13 cellular contexts compared by ENCODE assay signal in genomic region chr9:127316586-127317383, GRCh38. TPM values are rescaled to one million over a fixed set of nuclear protein-coding genes. Genes with fewer than 3 reads are reported as not detected.
DNase-seq lines count a peak whose midpoint lies in the region; ATAC-seq and TF ChIP-seq lines count a peak whose summit lies in the region.
"Had no signal": no experiment of that assay in that cellular context is flagged by ENCODE, and none has a peak within 500 bp of the region (broad histone marks: within the 10 kb centered on the region; RNA-seq: fewer than 3 reads in every experiment).

No MANE protein-coding gene starts in this region.

- intact Hi-C loops in natural killer cell (cut with micrococcal nuclease), result no loop called here

- H3K9me3 ChIP-seq in OCI-LY3 (ENCODE audit: insufficient read depth, low read length), result peaks cover 16% of the 10 kb centered on the region
- H3K9me3 ChIP-seq: right atrium auricular region had no signal

- H3K4me3 Mint-ChIP-seq in natural killer cell treated with Interleukin-12 subunit alpha and Interleukin-12 subunit beta and Interleukin-15 and Interleukin-18, amount 100 ng/mL, for 72 hours, result peak overlapping the region; percentile 28
- H3K4me3 Mint-ChIP-seq in natural killer cell, result no peak overlapping the region

- H3K36me3 Mint-ChIP-seq in natural killer cell treated with Interleukin-12 subunit alpha and Interleukin-12 subunit beta and Interleukin-15 and Interleukin-18, amount 100 ng/mL, for 72 hours, result no peaks in the 10 kb centered on the region
- no peaks in the 10 kb centered on the region for H3K36me3 Mint-ChIP-seq in natural killer cell

- H3K4me1 Mint-ChIP-seq in natural killer cell treated with Interleukin-12 subunit alpha and Interleukin-12 subunit beta and Interleukin-15 and Interleukin-18, amount 100 ng/mL, for 72 hours (ENCODE audit: low read depth in 2 of 2), result peaks cover 4 to 20% of the 10 kb centered on the region in 2 donors
- H3K4me1 Mint-ChIP-seq in natural killer cell, result no peaks in the 10 kb centered on the region

- H3K36me3 ChIP-seq in OCI-LY3 (replicated peaks; ENCODE audit: low read depth, low read length), result peaks cover 38% of the 10 kb centered on the region
- H3K36me3 ChIP-seq: right atrium auricular region had no signal

- H3K9ac ChIP-seq in OCI-LY3 (ENCODE audit: low read length), result no peak overlapping the region

- no peaks in the 10 kb centered on the region for H3K9me3 Mint-ChIP-seq in natural killer cell treated with Interleukin-12 subunit alpha and Interleukin-12 subunit beta and Interleukin-15 and Interleukin-18, amount 100 ng/mL, for 72 hours
- no peaks in the 10 kb centered on the region for H3K9me3 Mint-ChIP-seq in natural killer cell

- H3K27ac Mint-ChIP-seq in natural killer cell treated with Interleukin-12 subunit alpha and Interleukin-12 subunit beta and Interleukin-15 and Interleukin-18, amount 100 ng/mL, for 72 hours, result peak overlapping the region; percentile 41 to 81
- H3K27ac Mint-ChIP-seq in natural killer cell, result no peak overlapping the region

- H2AFZ ChIP-seq in OCI-LY3 (ENCODE audit: low read depth, low read length), result no peak overlapping the region

- no peaks in the 10 kb centered on the region for H3K27me3 ChIP-seq in OCI-LY3 (ENCODE audit: low read depth, low read length)
- H3K27me3 ChIP-seq: right atrium auricular region had no signal

- H3K4me1 ChIP-seq in OCI-LY3 (ENCODE audit: low read length), result peaks cover 49% of the 10 kb centered on the region

- no peaks in the 10 kb centered on the region for H4K20me1 ChIP-seq in OCI-LY3 (ENCODE audit: insufficient read depth, low read length)

- H3K27me3 Mint-ChIP-seq in natural killer cell treated with Interleukin-12 subunit alpha and Interleukin-12 subunit beta and Interleukin-15 and Interleukin-18, amount 100 ng/mL, for 72 hours, result peaks cover 5 to 7% of the 10 kb centered on the region in 2 donors
- H3K27me3 Mint-ChIP-seq in natural killer cell (ENCODE audit: low read depth in 2 of 2), result peaks cover 5 to 15% of the 10 kb centered on the region in 2 donors

- no peaks in the 10 kb centered on the region for H3K79me2 ChIP-seq in OCI-LY3 (ENCODE audit: low read length)

- DNase-seq in natural killer cell treated with Interleukin-12 subunit alpha and Interleukin-12 subunit beta and Interleukin-15 and Interleukin-18, amount 100 ng/mL, for 72 hours (ENCODE audit: low spot score), result no peak
- DNase-seq in natural killer cell (no peak), fibroblast of mammary gland (ENCODE audit: low read depth) (peak; percentile 62), NCI-H82 (lab: John Stamatoyannopoulos, UW) (no peak), D341Med (ENCODE audit: low spot score) (no peak)
- DNase-seq in activated effector memory CD4-positive, alpha-beta T cell treated with anti-CD3 and anti-CD28 coated beads, Interleukin-2, amount 50 U/mL, for 16 hours, result no peak
- DNase-seq: central memory CD4-positive, alpha-beta T cell; GDM1; NCI-H1930; T-helper 9 cell had no signal

- no peak for TF ChIP-seq CTCF in natural killer cell (IDR thresholded peaks at IDR 0.05)
- no peak for TF ChIP-seq CTCF in OCI-LY3 (IDR thresholded peaks at IDR 0.05; ENCODE audit: low read depth, low read length)
- no peak for TF ChIP-seq CTCF in fibroblast of mammary gland (conservative IDR thresholded peaks at IDR 0.05; ENCODE audit: control insufficient read depth, insufficient read depth, low read depth, low read length)

- H3K4me3 ChIP-seq in OCI-LY3 (ENCODE audit: low read length), result peak overlapping the region; percentile 32; the same call in 1 of the 2 replicates
- no peak overlapping the region for H3K4me3 ChIP-seq in fibroblast of mammary gland (ENCODE audit: control insufficient read depth, low read depth, low read length)
- H3K4me3 ChIP-seq: right atrium auricular region had no signal

- peak in 1 of 2 donors; percentile 87 for ATAC-seq in natural killer cell treated with Interleukin-12 subunit alpha and Interleukin-12 subunit beta and Interleukin-15 and Interleukin-18, amount 100 ng/mL, for 72 hours
- no peak for ATAC-seq in natural killer cell
- ATAC-seq in GM21737 (IDR thresholded peaks at IDR 0.05; ENCODE audit: unreplicated experiment), result no peak

- H3K4me2 ChIP-seq in OCI-LY3 (ENCODE audit: low read length), result peak overlapping the region; percentile 33

- peak overlapping the region; percentile 77 for H3K27ac ChIP-seq in OCI-LY3 (ENCODE audit: low read length)
- H3K27ac ChIP-seq: right atrium auricular region had no signal

RNA-seq across cellular contexts. Expression of gene GARNL3, which starts 52.2 kb away (rescaled TPM):
- 1 to 10 TPM; 1.2 to 7.4 TPM for total RNA-seq in natural killer cell treated with Interleukin-12 subunit alpha and Interleukin-12 subunit beta and Interleukin-15 and Interleukin-18, amount 100 ng/mL, for 72 hours
- 1 to 10 TPM; 3.8 to 6.0 (median 6.0) TPM for total RNA-seq in natural killer cell

Comparison
In these comparisons a context has a peak if more than half of its experiments do, and no peak if none do; other contexts are left out.
1. H3K27ac Mint-ChIP-seq: peak in natural killer cell treated with Interleukin-12 subunit alpha and Interleukin-12 subunit beta and Interleukin-15 and Interleukin-18, amount 100 ng/mL, for 72 hours (2 of 2); none in natural killer cell (0 of 2).